In genomic region chr5:34916518-34916917, GRCh38 we compare ENCODE assay signal across 2 cellular contexts.
TF ChIP-seq lines count a peak whose summit lies in the region.

No MANE protein-coding gene starts in this region.

TF ChIP-seq in SK-N-SH, 30 proteins besides CTCF, POLR2A, EP300 and RAD21 (continued from another document):
- TF ChIP-seq, protein P1, sequence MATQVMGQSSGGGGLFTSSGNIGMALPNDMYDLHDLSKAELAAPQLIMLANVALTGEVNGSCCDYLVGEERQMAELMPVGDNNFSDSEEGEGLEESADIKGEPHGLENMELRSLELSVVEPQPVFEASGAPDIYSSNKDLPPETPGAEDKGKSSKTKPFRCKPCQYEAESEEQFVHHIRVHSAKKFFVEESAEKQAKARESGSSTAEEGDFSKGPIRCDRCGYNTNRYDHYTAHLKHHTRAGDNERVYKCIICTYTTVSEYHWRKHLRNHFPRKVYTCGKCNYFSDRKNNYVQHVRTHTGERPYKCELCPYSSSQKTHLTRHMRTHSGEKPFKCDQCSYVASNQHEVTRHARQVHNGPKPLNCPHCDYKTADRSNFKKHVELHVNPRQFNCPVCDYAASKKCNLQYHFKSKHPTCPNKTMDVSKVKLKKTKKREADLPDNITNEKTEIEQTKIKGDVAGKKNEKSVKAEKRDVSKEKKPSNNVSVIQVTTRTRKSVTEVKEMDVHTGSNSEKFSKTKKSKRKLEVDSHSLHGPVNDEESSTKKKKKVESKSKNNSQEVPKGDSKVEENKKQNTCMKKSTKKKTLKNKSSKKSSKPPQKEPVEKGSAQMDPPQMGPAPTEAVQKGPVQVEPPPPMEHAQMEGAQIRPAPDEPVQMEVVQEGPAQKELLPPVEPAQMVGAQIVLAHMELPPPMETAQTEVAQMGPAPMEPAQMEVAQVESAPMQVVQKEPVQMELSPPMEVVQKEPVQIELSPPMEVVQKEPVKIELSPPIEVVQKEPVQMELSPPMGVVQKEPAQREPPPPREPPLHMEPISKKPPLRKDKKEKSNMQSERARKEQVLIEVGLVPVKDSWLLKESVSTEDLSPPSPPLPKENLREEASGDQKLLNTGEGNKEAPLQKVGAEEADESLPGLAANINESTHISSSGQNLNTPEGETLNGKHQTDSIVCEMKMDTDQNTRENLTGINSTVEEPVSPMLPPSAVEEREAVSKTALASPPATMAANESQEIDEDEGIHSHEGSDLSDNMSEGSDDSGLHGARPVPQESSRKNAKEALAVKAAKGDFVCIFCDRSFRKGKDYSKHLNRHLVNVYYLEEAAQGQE (IDR thresholded peaks at IDR 0.05; ENCODE audit: low read depth, low read length), result no peak
- TF ChIP-seq, protein P2, sequence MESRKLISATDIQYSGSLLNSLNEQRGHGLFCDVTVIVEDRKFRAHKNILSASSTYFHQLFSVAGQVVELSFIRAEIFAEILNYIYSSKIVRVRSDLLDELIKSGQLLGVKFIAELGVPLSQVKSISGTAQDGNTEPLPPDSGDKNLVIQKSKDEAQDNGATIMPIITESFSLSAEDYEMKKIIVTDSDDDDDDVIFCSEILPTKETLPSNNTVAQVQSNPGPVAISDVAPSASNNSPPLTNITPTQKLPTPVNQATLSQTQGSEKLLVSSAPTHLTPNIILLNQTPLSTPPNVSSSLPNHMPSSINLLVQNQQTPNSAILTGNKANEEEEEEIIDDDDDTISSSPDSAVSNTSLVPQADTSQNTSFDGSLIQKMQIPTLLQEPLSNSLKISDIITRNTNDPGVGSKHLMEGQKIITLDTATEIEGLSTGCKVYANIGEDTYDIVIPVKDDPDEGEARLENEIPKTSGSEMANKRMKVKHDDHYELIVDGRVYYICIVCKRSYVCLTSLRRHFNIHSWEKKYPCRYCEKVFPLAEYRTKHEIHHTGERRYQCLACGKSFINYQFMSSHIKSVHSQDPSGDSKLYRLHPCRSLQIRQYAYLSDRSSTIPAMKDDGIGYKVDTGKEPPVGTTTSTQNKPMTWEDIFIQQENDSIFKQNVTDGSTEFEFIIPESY (IDR thresholded peaks at IDR 0.05; ENCODE audit: borderline replicate concordance, low read depth), result no peak
- TF ChIP-seq CHD2 (IDR thresholded peaks at IDR 0.05; ENCODE audit: low read length, partially characterized antibody), result no peak
- TF ChIP-seq FOXM1 (IDR thresholded peaks at IDR 0.05; ENCODE audit: low read depth), result no peak
- TF ChIP-seq GABPA (IDR thresholded peaks at IDR 0.05; ENCODE audit: low read depth), result no peak
- TF ChIP-seq EZH2phosphoT487 (IDR thresholded peaks at IDR 0.05; ENCODE audit: borderline replicate concordance, low read depth), result no peak
- TF ChIP-seq NRF1 (IDR thresholded peaks at IDR 0.05; ENCODE audit: low read depth, low read length), result no peak
- TF ChIP-seq MEF2A (IDR thresholded peaks at IDR 0.05; ENCODE audit: borderline replicate concordance, low read depth), result no peak

TF ChIP-seq in SK-N-SH treated with all-trans-retinoic acid at 6 μM for 48 hours, 23 proteins besides CTCF, POLR2A, EP300 and RAD21 (continued from another document):
- TF ChIP-seq, protein P3, sequence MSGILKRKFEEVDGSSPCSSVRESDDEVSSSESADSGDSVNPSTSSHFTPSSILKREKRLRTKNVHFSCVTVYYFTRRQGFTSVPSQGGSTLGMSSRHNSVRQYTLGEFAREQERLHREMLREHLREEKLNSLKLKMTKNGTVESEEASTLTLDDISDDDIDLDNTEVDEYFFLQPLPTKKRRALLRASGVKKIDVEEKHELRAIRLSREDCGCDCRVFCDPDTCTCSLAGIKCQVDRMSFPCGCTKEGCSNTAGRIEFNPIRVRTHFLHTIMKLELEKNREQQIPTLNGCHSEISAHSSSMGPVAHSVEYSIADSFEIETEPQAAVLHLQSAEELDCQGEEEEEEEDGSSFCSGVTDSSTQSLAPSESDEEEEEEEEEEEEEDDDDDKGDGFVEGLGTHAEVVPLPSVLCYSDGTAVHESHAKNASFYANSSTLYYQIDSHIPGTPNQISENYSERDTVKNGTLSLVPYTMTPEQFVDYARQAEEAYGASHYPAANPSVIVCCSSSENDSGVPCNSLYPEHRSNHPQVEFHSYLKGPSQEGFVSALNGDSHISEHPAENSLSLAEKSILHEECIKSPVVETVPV (CRISPR knock-in tag; IDR thresholded peaks at IDR 0.05), result no peak
- TF ChIP-seq TOX (CRISPR knock-in tag; IDR thresholded peaks at IDR 0.05; ENCODE audit: borderline replicate concordance) (no peak), ARNTL (CRISPR knock-in tag; IDR thresholded peaks at IDR 0.05; ENCODE audit: borderline replicate concordance, low read depth) (no peak), SNAI2 (CRISPR knock-in tag; IDR thresholded peaks at IDR 0.05) (no peak), GLIS3 (CRISPR knock-in tag; IDR thresholded peaks at IDR 0.05) (no peak), CSDC2 (CRISPR knock-in tag; IDR thresholded peaks at IDR 0.05) (no peak)
